In the genomic region with DNA sequence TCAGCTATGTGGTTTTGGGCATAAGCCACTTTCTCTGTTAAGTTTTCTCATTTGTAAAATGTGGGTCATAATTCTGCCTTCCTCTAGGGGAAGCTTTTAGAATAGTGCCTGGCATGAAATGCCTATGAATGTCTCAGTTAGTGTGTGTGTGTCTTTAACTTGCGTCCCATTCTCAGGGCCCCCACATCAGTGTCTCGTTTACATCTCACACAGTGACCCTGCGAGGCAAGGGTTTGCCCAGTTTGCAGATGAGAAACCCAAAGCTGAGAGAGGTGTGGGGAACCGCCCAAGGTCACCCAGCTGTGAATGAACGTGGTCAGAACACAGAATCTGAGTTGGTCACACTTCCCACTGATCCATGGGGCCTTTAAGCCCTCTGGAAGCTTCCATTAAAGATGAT, we compare ENCODE assay signal across 25 cellular contexts. TPM values are rescaled to one million over a fixed set of nuclear protein-coding genes. Genes with fewer than 3 reads are reported as not detected.
DNase-seq lines count a peak whose midpoint lies in the region; ATAC-seq, FAIRE-seq and TF ChIP-seq lines count a peak whose summit lies in the region.
"Had no signal": no experiment of that assay in that cellular context is flagged by ENCODE, and none has a peak within 500 bp of the region (broad histone marks: within the 10 kb centered on the region; RNA-seq: fewer than 3 reads in every experiment).

No MANE protein-coding gene starts in this region.

- H4K20me1 ChIP-seq in HepG2 (ENCODE audit: insufficient read depth, low read length) (peaks cover 10% of the 10 kb centered on the region), osteoblast (ENCODE audit: insufficient read depth, low read length) (peaks cover 57% of the 10 kb centered on the region)

- peaks cover 5% of the 10 kb centered on the region for H3K4me1 Mint-ChIP-seq in activated T-cell treated with anti-CD3 and anti-CD28 coated beads, Interleukin-2, amount 50 U/mL, for 24 hours (ENCODE audit: low read depth)
- H3K4me1 Mint-ChIP-seq in activated T-cell treated with anti-CD3 and anti-CD28 coated beads, Interleukin-2, amount 50 U/mL, for 72 hours (ENCODE audit: low read depth), result no peaks in the 10 kb centered on the region

- TF ChIP-seq POLR2A in HepG2 (IDR thresholded peaks at IDR 0.05; ENCODE audit: insufficient read depth in 1 of 2, low read depth in 2 of 2, low read length in 2 of 2), result no peak
- no peak for TF ChIP-seq POLR2A in testis (IDR thresholded peaks at IDR 0.05)

- in situ Hi-C loops in HepG2 (cut with HindIII; ENCODE audit: extremely low pct_ligation_motif_present, low pct_unique_long_range_greater_than_20kb), result no loop called here

- no peak overlapping the region for H3K9ac ChIP-seq in HepG2 (ENCODE audit: insufficient read depth, low read depth, low read length)

- no peaks in the 10 kb centered on the region for H3K9me3 Mint-ChIP-seq in activated T-cell treated with anti-CD3 and anti-CD28 coated beads, Interleukin-2, amount 50 U/mL, for 24 hours
- H3K9me3 Mint-ChIP-seq in activated T-cell treated with anti-CD3 and anti-CD28 coated beads, Interleukin-2, amount 50 U/mL, for 72 hours, result no peaks in the 10 kb centered on the region
- H3K9me3 Mint-ChIP-seq: CD8-positive, alpha-beta T cell; naive B cell had no signal

- no TSS peak for BruUV-seq in HepG2 (replicated peaks; lab: Mats Ljungman, UMichigan)

- H3K27ac ChIP-seq in angular gyrus (ENCODE audit: low read depth, low read length) (peak overlapping the region; percentile 65), HepG2 (ENCODE audit: extremely low read length, insufficient read depth, low read length) (no peak overlapping the region), testis (peak overlapping the region; percentile 55 to 61), osteoblast (ENCODE audit: low read depth, low read length) (no peak overlapping the region)
- H3K27ac ChIP-seq: adrenal gland had no signal

- 95% methylated on average over 5 of the region's 5 CpGs for WGBS in HepG2 (ENCODE audit: low lambda C conversion rate)
- WGBS in testis, 2 donors, result 78 to 79% methylated on average over 5 of the region's 5 CpGs

- H3K9me3 ChIP-seq in HepG2 (ENCODE audit: low read length), result no peaks in the 10 kb centered on the region
- no peaks in the 10 kb centered on the region for H3K9me3 ChIP-seq in testis
- H3K9me3 ChIP-seq in osteoblast (ENCODE audit: low read depth, low read length), result no peaks in the 10 kb centered on the region
- H3K9me3 ChIP-seq: adrenal gland, gastrocnemius medialis had no signal

- POLR2A ChIA-PET in HepG2 (lab: Yijun Ruan, JAX), result interaction anchor here (0.6 kb wide), 1 partner anchor 14 kb away, joined by 3 read pairs; the partner anchor contains the start of gene DYNLRB1

- H2AFZ ChIP-seq in HepG2 (ENCODE audit: low read length), result no peak overlapping the region
- H2AFZ ChIP-seq in osteoblast (ENCODE audit: low read length), result no peak overlapping the region

- H3K27me3 ChIP-seq in HepG2 (ENCODE audit: control insufficient read depth in 1 of 2, insufficient read depth in 2 of 2, low read length in 2 of 2) (no peaks in the 10 kb centered on the region), testis (no peaks in the 10 kb centered on the region), osteoblast (ENCODE audit: insufficient read depth, low read length) (no peaks in the 10 kb centered on the region)
- H3K27me3 ChIP-seq: adrenal gland, gastrocnemius medialis had no signal

- H3K27me3 Mint-ChIP-seq in activated T-cell treated with anti-CD3 and anti-CD28 coated beads, Interleukin-2, amount 50 U/mL, for 24 hours, result no peaks in the 10 kb centered on the region
- no peaks in the 10 kb centered on the region for H3K27me3 Mint-ChIP-seq in activated T-cell treated with anti-CD3 and anti-CD28 coated beads, Interleukin-2, amount 50 U/mL, for 72 hours (ENCODE audit: low read depth)
- H3K27me3 Mint-ChIP-seq: naive B cell had no signal

- no peak for DNase-seq in activated T-cell treated with anti-CD3 and anti-CD28 coated beads, Interleukin-2, amount 50 U/mL, for 24 hours
- DNase-seq in activated T-cell treated with anti-CD3 and anti-CD28 coated beads, Interleukin-2, amount 50 U/mL, for 72 hours, result no peak
- DNase-seq in HepG2 (ENCODE audit: low spot score) (no peak), testis (no peak), osteoblast (ENCODE audit: insufficient read length, low spot score, missing footprints) (no peak)
- no peak for DNase-seq in effector CD8-positive, alpha-beta T cell (lab: John Stamatoyannopoulos, UW)
- DNase-seq: activated CD8-positive, alpha-beta T cell treated with anti-CD3 and anti-CD28 coated beads, Interleukin-2, amount 10 ng/mL, durations not matched to agents 7 days and 5 days; activated gamma-delta T cell treated with Interleukin-2 at 50 U/mL for 16 hours; CD8-positive, alpha-beta T cell; gastrocnemius medialis; KG1; MM.1S; naive B cell; NCI-H345; occipital lobe; stimulated activated CD8-positive, alpha-beta memory T cell treated with anti-CD3 and anti-CD28 coated beads, Interleukin-4, amount 100 ng/mL, for 48 hours had no signal

- peaks cover 83% of the 10 kb centered on the region for H3K36me3 Mint-ChIP-seq in activated T-cell treated with anti-CD3 and anti-CD28 coated beads, Interleukin-2, amount 50 U/mL, for 24 hours (ENCODE audit: low read depth)
- H3K36me3 Mint-ChIP-seq in activated T-cell treated with anti-CD3 and anti-CD28 coated beads, Interleukin-2, amount 50 U/mL, for 72 hours (ENCODE audit: insufficient read depth in 2 of 2), result peaks cover 0 to 8% of the 10 kb centered on the region in 2 donors

- TF ChIP-seq EP300 in HepG2 (IDR thresholded peaks at IDR 0.05; ENCODE audit: low read depth in 2 of 2, low read length in 2 of 2) (no peak), HepG2 (CRISPR knock-in tag; IDR thresholded peaks at IDR 0.05; ENCODE audit: borderline replicate concordance) (no peak)

- peak overlapping the region; percentile 8 for H3K27ac Mint-ChIP-seq in activated T-cell treated with anti-CD3 and anti-CD28 coated beads, Interleukin-2, amount 50 U/mL, for 24 hours
- H3K27ac Mint-ChIP-seq in activated T-cell treated with anti-CD3 and anti-CD28 coated beads, Interleukin-2, amount 50 U/mL, for 72 hours, result no peak overlapping the region
- H3K27ac Mint-ChIP-seq: activated CD8-positive, alpha-beta T cell treated with anti-CD3 and anti-CD28 coated beads, Interleukin-2, amount 10 ng/mL, durations not matched to agents 7 days and 5 days had no signal

- H3K36me3 ChIP-seq in HepG2 (replicated peaks in 1 of 2; ENCODE audit: control insufficient read depth in 1 of 2, insufficient read depth in 2 of 2, low read length in 2 of 2) (peaks cover 59 to 85% of the 10 kb centered on the region in 2 experiments), testis (ENCODE audit: low read depth, missing control alignments) (no peaks in the 10 kb centered on the region), osteoblast (ENCODE audit: insufficient read depth, low read length) (peaks cover 73% of the 10 kb centered on the region)

- ATAC-seq in activated T-cell treated with anti-CD3 and anti-CD28 coated beads, Interleukin-2, amount 50 U/mL, for 72 hours (replicated peaks in 1 of 2), result no peak
- ATAC-seq in HepG2, result no peak
- no peak for ATAC-seq in HG03108 (IDR thresholded peaks at IDR 0.05; ENCODE audit: unreplicated experiment)
- ATAC-seq: activated CD4-positive, CD25-positive, alpha-beta regulatory T cell treated with anti-CD3 and anti-CD28 coated beads, Interleukin-2, amount 50 U/mL, for 24 hours; activated CD8-positive, alpha-beta T cell treated with anti-CD3 and anti-CD28 coated beads, Interleukin-2, amount 10 ng/mL, durations not matched to agents 7 days and 5 days; CD8-positive, alpha-beta T cell; gastrocnemius medialis had no signal

- no peak for FAIRE-seq in HepG2 (lab: Jason Lieb, UNC)
- FAIRE-seq: bronchial epithelial cell, RCC 7860, TTC549 had no signal

- H3K4me1 ChIP-seq in HepG2 (ENCODE audit: insufficient read depth, low read length), result peaks cover 18% of the 10 kb centered on the region
- H3K4me1 ChIP-seq in testis, result peaks cover 49% of the 10 kb centered on the region
- H3K4me1 ChIP-seq in osteoblast (ENCODE audit: insufficient read depth, low read length), result peaks cover 19% of the 10 kb centered on the region

- TF ChIP-seq CTCF in HepG2 (CRISPR knock-in tag; IDR thresholded peaks at IDR 0.05) (no peak), testis (IDR thresholded peaks at IDR 0.05) (no peak), osteoblast (IDR thresholded peaks at IDR 0.05; ENCODE audit: extremely low read depth, low read depth, low read length) (no peak)

- H3K4me3 ChIP-seq in HepG2 (replicated peaks in 1 of 3; ENCODE audit: insufficient read depth in 1 of 3, low read depth in 2 of 3, low read length in 3 of 3), result no peak overlapping the region
- no peak overlapping the region for H3K4me3 ChIP-seq in testis
- H3K4me3 ChIP-seq in osteoblast (ENCODE audit: insufficient read depth, low read length), result no peak overlapping the region
- H3K4me3 ChIP-seq: adrenal gland, gastrocnemius medialis, skin epidermis had no signal

- CTCF ChIA-PET in HepG2 (lab: Yijun Ruan, JAX; ENCODE audit: low intra/inter-chr PET ratio, low total read pairs), result no interaction called here

- intact Hi-C loops in HepG2 (cut with micrococcal nuclease; ENCODE audit: unreplicated experiment), result no loop called here
- intact Hi-C loops in testis (cut with DNase I; ENCODE audit: low total_unique reads), result no loop called here

- H3K4me3 Mint-ChIP-seq in activated T-cell treated with anti-CD3 and anti-CD28 coated beads, Interleukin-2, amount 50 U/mL, for 24 hours, result no peak overlapping the region
- no peak overlapping the region for H3K4me3 Mint-ChIP-seq in activated T-cell treated with anti-CD3 and anti-CD28 coated beads, Interleukin-2, amount 50 U/mL, for 72 hours
- H3K4me3 Mint-ChIP-seq: activated CD8-positive, alpha-beta T cell treated with anti-CD3 and anti-CD28 coated beads, Interleukin-2, amount 10 ng/mL, durations not matched to agents 7 days and 5 days; CD8-positive, alpha-beta T cell; naive B cell had no signal

- H3K4me2 ChIP-seq in HepG2 (ENCODE audit: low read depth, low read length), result no peak overlapping the region
- no peak overlapping the region for H3K4me2 ChIP-seq in osteoblast (ENCODE audit: insufficient read depth, low read length)

- H3K79me2 ChIP-seq in HepG2 (ENCODE audit: insufficient read depth, low read length) (peaks cover 21% of the 10 kb centered on the region), osteoblast (ENCODE audit: insufficient read depth, low read length) (peaks cover 72% of the 10 kb centered on the region)

- TF ChIP-seq RAD21 in HepG2 (CRISPR knock-in tag; IDR thresholded peaks at IDR 0.05), result no peak

RNA-seq across cellular contexts. Expression of gene DYNLRB1, which starts 14.1 kb away (rescaled TPM):
- 10 to 100 TPM; 70.5 to 75.9 TPM for total RNA-seq in activated T-cell treated with anti-CD3 and anti-CD28 coated beads, Interleukin-2, amount 50 U/mL, for 72 hours
- total RNA-seq in HepG2 (2016; rRNA removed; fragmentation: Illumina TruSeq; extraction: Trizol) (140 and 151 TPM in 2 replicates), testis (100 to 1,000 TPM in 1 of 2 donors, 10 to 100 TPM in 1; 97.6 to 128 TPM), osteoblast (51.0 and 51.6 TPM in 2 replicates)
- total RNA-seq in HepG2 (2016; cell fraction: cytosol; rRNA removed; fragmentation: Illumina TruSeq; extraction: Trizol; ENCODE audit: low read depth), result 70.8 and 95.6 TPM in 2 replicates
- 132 and 137 TPM in 2 replicates for total RNA-seq in HepG2 (2016; cell fraction: insoluble cytoplasmic fraction; rRNA removed; fragmentation: Illumina TruSeq; extraction: Trizol)
- total RNA-seq in HepG2 (2016; cell fraction: membrane; rRNA removed; fragmentation: Illumina TruSeq; extraction: Trizol), result 86.4 and 104 TPM in 2 replicates
- total RNA-seq in HepG2 (2016; cell fraction: nucleus; rRNA removed; fragmentation: Illumina TruSeq; extraction: Trizol), result 52.8 and 64.0 TPM in 2 replicates
- polyA plus RNA-seq in HepG2 (2011; rRNA removed) (244 and 285 TPM in 2 replicates), testis (ENCODE audit: insufficient read depth, low read depth, low replicate concordance) (155 TPM)
- polyA plus RNA-seq in HepG2 (2011; cell fraction: cytosol; rRNA removed), result 208 and 234 TPM in 2 replicates
- 71.4 and 86.5 TPM in 2 replicates for polyA plus RNA-seq in HepG2 (2011; cell fraction: nucleus; rRNA removed)
- polyA plus RNA-seq in HepG2 (2012), result 331 and 366 TPM in 2 replicates
- 170 and 195 TPM in 2 replicates for polyA plus RNA-seq in HepG2 (2016; cell fraction: cytosol; fragmentation: Illumina TruSeq; extraction: Trizol; ENCODE audit: low read depth)
- 370 and 446 TPM in 2 replicates for polyA plus RNA-seq in HepG2 (2016; cell fraction: insoluble cytoplasmic fraction; fragmentation: Illumina TruSeq; extraction: Trizol; ENCODE audit: low read depth)
- 217 and 229 TPM in 2 replicates for polyA plus RNA-seq in HepG2 (2016; cell fraction: membrane; fragmentation: Illumina TruSeq; extraction: Trizol; ENCODE audit: low read depth)
- 196 and 204 TPM in 2 replicates for polyA plus RNA-seq in HepG2 (2016; cell fraction: nucleus; fragmentation: Illumina TruSeq; extraction: Trizol; ENCODE audit: insufficient read depth, low read depth)
- 201 and 224 TPM in 2 replicates for polyA minus RNA-seq in HepG2 (2011; rRNA and poly(A)+ RNA removed; ENCODE audit: low replicate concordance)
- polyA minus RNA-seq in HepG2 (2011; cell fraction: cytosol; rRNA and poly(A)+ RNA removed), result 65.3 and 87.8 TPM in 2 replicates
- polyA minus RNA-seq in HepG2 (2011; cell fraction: nucleus; rRNA and poly(A)+ RNA removed), result 48.7 and 54.5 TPM in 2 replicates

RNA-seq across cellular contexts. Expression of gene MAP1LC3A, which starts 28.2 kb away (rescaled TPM):
- total RNA-seq in activated T-cell treated with anti-CD3 and anti-CD28 coated beads, Interleukin-2, amount 50 U/mL, for 72 hours, result 1 to 10 TPM; 3.7 to 5.2 TPM
- total RNA-seq in HepG2 (2016; rRNA removed; fragmentation: Illumina TruSeq; extraction: Trizol), result not detected in 2 replicates
- total RNA-seq in HepG2 (2016; cell fraction: cytosol; rRNA removed; fragmentation: Illumina TruSeq; extraction: Trizol; ENCODE audit: low read depth), result not detected in 2 replicates
- total RNA-seq in HepG2 (2016; cell fraction: insoluble cytoplasmic fraction; rRNA removed; fragmentation: Illumina TruSeq; extraction: Trizol), result not detected in 2 replicates
- not detected in 2 replicates for total RNA-seq in HepG2 (2016; cell fraction: membrane; rRNA removed; fragmentation: Illumina TruSeq; extraction: Trizol)
- not detected in 2 replicates for total RNA-seq in HepG2 (2016; cell fraction: nucleus; rRNA removed; fragmentation: Illumina TruSeq; extraction: Trizol)
- not detected in 2 replicates for polyA plus RNA-seq in HepG2 (2011; rRNA removed)
- polyA plus RNA-seq in HepG2 (2011; cell fraction: cytosol; rRNA removed), result not detected in 2 replicates
- 0.17 TPM in 1 of 2 replicates, not detected in the other for polyA plus RNA-seq in HepG2 (2011; cell fraction: nucleus; rRNA removed)
- not detected in 2 replicates for polyA plus RNA-seq in HepG2 (2012)
- not detected in 2 replicates for polyA plus RNA-seq in HepG2 (2016; cell fraction: cytosol; fragmentation: Illumina TruSeq; extraction: Trizol; ENCODE audit: low read depth)
- polyA plus RNA-seq in HepG2 (2016; cell fraction: insoluble cytoplasmic fraction; fragmentation: Illumina TruSeq; extraction: Trizol; ENCODE audit: low read depth), result not detected in 2 replicates
- not detected in 2 replicates for polyA plus RNA-seq in HepG2 (2016; cell fraction: membrane; fragmentation: Illumina TruSeq; extraction: Trizol; ENCODE audit: low read depth)
- polyA plus RNA-seq in HepG2 (2016; cell fraction: nucleus; fragmentation: Illumina TruSeq; extraction: Trizol; ENCODE audit: insufficient read depth, low read depth), result not detected in 2 replicates
- not detected in 2 replicates for polyA minus RNA-seq in HepG2 (2011; rRNA and poly(A)+ RNA removed; ENCODE audit: low replicate concordance)
- polyA minus RNA-seq in HepG2 (2011; cell fraction: cytosol; rRNA and poly(A)+ RNA removed), result not detected in 2 replicates
- polyA minus RNA-seq in HepG2 (2011; cell fraction: nucleus; rRNA and poly(A)+ RNA removed), result not detected in 2 replicates
- total RNA-seq in testis, result 100 to 1,000 TPM in 1 of 2 donors, 10 to 100 TPM in 1; 100.0 to 104 TPM
- 62.9 TPM for polyA plus RNA-seq in testis (ENCODE audit: insufficient read depth, low read depth, low replicate concordance)
- total RNA-seq in osteoblast, result 24.8 and 29.7 TPM in 2 replicates
- total RNA-seq: HT1080 had no signal

Comparison
In these comparisons a context has a peak if more than half of its experiments do, and no peak if none do; other contexts are left out.
1. H3K27ac ChIP-seq: peak in angular gyrus (single experiment) and testis (2 of 2); none in HepG2 (single experiment) and osteoblast (single experiment).